ENCODE assay signal across 17 cellular contexts in genomic region chr15:29933043-29933442, GRCh38.
A peak's percentile ranks its signal among the peaks of the same experiment; 100 is the strongest.
DNase-seq lines count a peak whose midpoint lies in the region; ATAC-seq, FAIRE-seq and TF ChIP-seq lines count a peak whose summit lies in the region.
"Had no signal": no experiment of that assay in that cellular context is flagged by ENCODE, and none has a peak within 500 bp of the region (broad histone marks: within the 10 kb centered on the region; RNA-seq: fewer than 3 reads in every experiment).

No MANE protein-coding gene starts in this region.

- no peak for TF ChIP-seq POLR2A in A549 (IDR thresholded peaks at IDR 0.05; ENCODE audit: low read length)
- no peak for TF ChIP-seq POLR2A in HCT116 (IDR thresholded peaks at IDR 0.05; ENCODE audit: borderline replicate concordance, extremely low read depth, insufficient read depth, insufficient read length)
- TF ChIP-seq POLR2A in spleen (IDR thresholded peaks at IDR 0.05): no peak

- H3K36me3 ChIP-seq in HCT116 (ENCODE audit: control insufficient read depth in 1 of 2, insufficient read depth in 2 of 2, low read length in 2 of 2): no peaks in the 10 kb centered on the region
- H3K36me3 ChIP-seq in SJSA1: no peaks in the 10 kb centered on the region
- no peaks in the 10 kb centered on the region for H3K36me3 ChIP-seq in spleen
- H3K36me3 ChIP-seq: HAP-1 had no signal

- no peak for TF ChIP-seq CTCF in A549 (IDR thresholded peaks at IDR 0.05)
- no peak for TF ChIP-seq CTCF in HCT116 (IDR thresholded peaks at IDR 0.05 in 2 of 3, conservative IDR thresholded peaks at IDR 0.05 in 1 of 3; ENCODE audit: borderline replicate concordance in 1 of 3, insufficient read depth in 1 of 3, low read depth in 2 of 3, low read length in 2 of 3)
- no peak for TF ChIP-seq CTCF in fibroblast of mammary gland (conservative IDR thresholded peaks at IDR 0.05; ENCODE audit: control insufficient read depth, insufficient read depth, low read depth, low read length)
- no peak for TF ChIP-seq CTCF in spleen (IDR thresholded peaks at IDR 0.05 in 8 of 11, conservative IDR thresholded peaks at IDR 0.05 in 3 of 11)

- no peak; a peak in 1 of 5 replicates for TF ChIP-seq EP300 in A549 (IDR thresholded peaks at IDR 0.05)

- H3K9me3 ChIP-seq in A549 (no peaks in the 10 kb centered on the region), HCT116 (ENCODE audit: control insufficient read depth in 1 of 2, insufficient read depth in 1 of 2, low read depth in 1 of 2, low read length in 2 of 2) (no peaks in the 10 kb centered on the region), SJSA1 (replicated peaks) (no peaks in the 10 kb centered on the region), spleen (no peaks in the 10 kb centered on the region)
- H3K9me3 ChIP-seq: HAP-1 had no signal

- CTCF ChIA-PET in A549 (lab: Yijun Ruan, JAX) (interaction anchor here (0.6 to 2.8 kb wide), 4 partner anchors 8 to 45 kb away, joined by 3 to 13 read pairs (median 3); no protein-coding TSS in a partner anchor), HCT116 (lab: Charles Lee) (interaction anchor here (1.7 kb wide), 1 partner anchor 185 kb away, joined by 5 read pairs; no protein-coding TSS in a partner anchor)

- H2AFZ ChIP-seq in HCT116 (ENCODE audit: low read depth, low read length, poor library complexity, severe bottlenecking): peak overlapping the region; percentile 88

- H4K20me1 ChIP-seq in HCT116 (ENCODE audit: insufficient read depth): no peaks in the 10 kb centered on the region

- no peaks in the 10 kb centered on the region for H3K9me2 ChIP-seq in HCT116 (ENCODE audit: insufficient read depth)

- ATAC-seq in A549 (no peak), HCT116 (no peak), HG03457 (IDR thresholded peaks at IDR 0.05; ENCODE audit: unreplicated experiment) (no peak), HG03045 (IDR thresholded peaks at IDR 0.05; ENCODE audit: unreplicated experiment) (no peak)
- ATAC-seq: GM12878 had no signal

- peak overlapping the region; percentile 51 to 76; a peak in 5 of 6 replicates for H3K27ac ChIP-seq in A549
- H3K27ac ChIP-seq in HCT116 (ENCODE audit: low read depth, low read length): no peak overlapping the region
- H3K27ac ChIP-seq in SJSA1: peak overlapping the region; percentile 92
- H3K27ac ChIP-seq in spleen: no peak overlapping the region

- H3K79me2 ChIP-seq in HCT116 (ENCODE audit: insufficient read depth, low read length): no peaks in the 10 kb centered on the region

- DNase-seq in A549 (ENCODE audit: low read depth in 1 of 2, low spot score in 1 of 2) (peak in 1 of 2 experiments; percentile 61), HCT116 (ENCODE audit: low read depth, low spot score) (no peak), SJSA1 (ENCODE audit: low read depth in 1 of 2, low spot score in 2 of 2) (no peak), fibroblast of mammary gland (ENCODE audit: low read depth) (peak; percentile 9), GM19240 (ENCODE audit: insufficient read length, low spot score) (no peak), spleen (no peak)
- DNase-seq: 8988T; C1 segment of cervical spinal cord; CD4-positive, alpha-beta T cell; DMS79; HFFc6 had no signal

- POLR2A ChIA-PET in A549 (lab: Yijun Ruan, JAX): no interaction called here
- POLR2A ChIA-PET in HCT116 (lab: Charles Lee): no interaction called here

- H3K4me2 ChIP-seq in A549: peak overlapping the region; percentile 63
- peak overlapping the region; percentile 69 for H3K4me2 ChIP-seq in HCT116 (ENCODE audit: low read length)

- no peak overlapping the region for H3K9ac ChIP-seq in HCT116 (ENCODE audit: low read length)

- peak; percentile 96 for FAIRE-seq in A549 (lab: Jason Lieb, UNC)
- FAIRE-seq: GM12878, GM18507, H1 had no signal

- no TSS peak for BruUV-seq in HCT116 (replicated peaks; lab: Mats Ljungman, UMichigan)

- RAD21 ChIA-PET in HCT116 (lab: Charles Lee; ENCODE audit: low non-redundant PET in 1 of 2, low total read pairs in 2 of 2, uncharacterized antibody in 2 of 2, unreplicated experiment in 2 of 2): no interaction called here

- H3K4me3 ChIP-seq in A549 (no peak overlapping the region), HCT116 (replicated peaks in 1 of 2; ENCODE audit: low read depth in 1 of 2, low read length in 2 of 2) (no peak overlapping the region), SJSA1 (no peak overlapping the region), fibroblast of mammary gland (ENCODE audit: control insufficient read depth, low read depth, low read length) (no peak overlapping the region), spleen (no peak overlapping the region)
- H3K4me3 ChIP-seq: GM12878, HAP-1 had no signal

- no peaks in the 10 kb centered on the region for H3K27me3 ChIP-seq in HCT116 (ENCODE audit: insufficient read depth, low read length)
- no peaks in the 10 kb centered on the region for H3K27me3 ChIP-seq in SJSA1 (replicated peaks)
- H3K27me3 ChIP-seq in spleen (replicated peaks in 1 of 7): no peaks in the 10 kb centered on the region

- peaks cover 50% of the 10 kb centered on the region for H3K4me1 ChIP-seq in A549
- peaks cover 17 to 35% of the 10 kb centered on the region in 2 experiments; a peak in 3 of 4 replicates for H3K4me1 ChIP-seq in HCT116 (ENCODE audit: control insufficient read depth in 1 of 2, insufficient read depth in 2 of 2, low read length in 2 of 2)
- peaks cover 41% of the 10 kb centered on the region for H3K4me1 ChIP-seq in SJSA1 (replicated peaks)
- H3K4me1 ChIP-seq in spleen: no peaks in the 10 kb centered on the region
- H3K4me1 ChIP-seq: HAP-1 had no signal

- intact Hi-C loops in HCT116 (cut with micrococcal nuclease) (loop anchor here (10.0 kb wide), 1 partner anchor 52 kb away; no protein-coding TSS in a partner anchor), spleen (cut with DNase I; ENCODE audit: low total_unique reads) (no loop called here)

- TF ChIP-seq RAD21 in A549 (conservative IDR thresholded peaks at IDR 0.05 in 1 of 2, IDR thresholded peaks at IDR 0.05 in 1 of 2) (no peak), HCT116 (IDR thresholded peaks at IDR 0.05; ENCODE audit: low read depth) (no peak)

TF ChIP-seq in A549, 52 proteins besides CTCF, POLR2A, EP300 and RAD21:
- TF ChIP-seq CEBPB (IDR thresholded peaks at IDR 0.05): peak; percentile 56 to 70; a peak in 2 of 4 replicates
- TF ChIP-seq SMC3 (IDR thresholded peaks at IDR 0.05): no peak

TF ChIP-seq in HCT116, 20 proteins besides CTCF, POLR2A, EP300 and RAD21 (continues in another document):
- TF ChIP-seq ZBTB33 (IDR thresholded peaks at IDR 0.05; ENCODE audit: extremely low read depth, insufficient replicate concordance, low read length) (no peak), YY1 (IDR thresholded peaks at IDR 0.05; ENCODE audit: extremely low read depth, insufficient replicate concordance, low read depth, low read length) (no peak), ATF3 (IDR thresholded peaks at IDR 0.05) (no peak), CBX3 (IDR thresholded peaks at IDR 0.05; ENCODE audit: low read depth) (no peak), EZH2phosphoT487 (IDR thresholded peaks at IDR 0.05; ENCODE audit: borderline replicate concordance) (no peak), TCF7L2 (IDR thresholded peaks at IDR 0.05; ENCODE audit: borderline replicate concordance, extremely low read depth, insufficient read depth, insufficient read length) (no peak), CEBPB (IDR thresholded peaks at IDR 0.05; ENCODE audit: low read depth) (no peak), ELF1 (IDR thresholded peaks at IDR 0.05; ENCODE audit: borderline replicate concordance, low read depth) (no peak), EZH2 (IDR thresholded peaks at IDR 0.05) (no peak), SP1 (IDR thresholded peaks at IDR 0.05; ENCODE audit: low read depth) (no peak), SRF (IDR thresholded peaks at IDR 0.05; ENCODE audit: low read depth) (no peak), POLR2AphosphoS5 (IDR thresholded peaks at IDR 0.05; ENCODE audit: low read depth, low read length) (no peak)

Comparison
In these comparisons a context has a peak if more than half of its experiments do, and no peak if none do; other contexts are left out.
1. H3K27ac ChIP-seq: peak in A549 (2 of 2) and SJSA1 (single experiment); none in HCT116 (single experiment) and spleen (0 of 8).
2. Of the 6 proteins assayed by ChIP-seq in both A549 and HCT116: peak only in A549: CEBPB; only in HCT116: none; in both: none; in neither: 5.